In the genomic region with DNA sequence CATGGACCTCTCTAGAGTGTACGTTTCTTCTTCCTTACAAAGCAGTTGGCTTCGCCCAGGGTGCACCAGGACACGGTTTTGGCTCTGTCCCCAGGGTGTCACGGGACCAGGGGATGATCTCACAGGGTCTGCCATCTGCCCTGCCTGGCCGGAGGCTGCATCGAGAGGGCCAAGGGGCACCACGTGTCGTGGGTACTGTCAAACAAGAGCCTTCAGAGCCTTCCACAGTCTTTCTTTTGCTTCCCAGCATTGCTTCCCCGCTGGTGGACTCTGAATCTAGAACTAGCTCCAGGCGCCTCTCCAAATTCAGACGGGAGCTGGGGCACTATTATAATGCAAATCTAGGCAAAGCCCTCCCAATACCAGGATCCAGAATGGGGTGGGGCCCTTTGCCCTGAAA, we compare ENCODE assay signal across 12 cellular contexts. TPM values are rescaled to one million over a fixed set of nuclear protein-coding genes. Genes with fewer than 3 reads are reported as not detected.
DNase-seq lines count a peak whose midpoint lies in the region; ATAC-seq, FAIRE-seq and TF ChIP-seq lines count a peak whose summit lies in the region.
"Had no signal": no experiment of that assay in that cellular context is flagged by ENCODE, and none has a peak within 500 bp of the region (broad histone marks: within the 10 kb centered on the region; RNA-seq: fewer than 3 reads in every experiment).

No MANE protein-coding gene starts in this region.

- H3K36me3 Mint-ChIP-seq in CD4-positive, alpha-beta T cell (ENCODE audit: low read depth) = no peaks in the 10 kb centered on the region
- H3K36me3 Mint-ChIP-seq: activated naive CD4-positive, alpha-beta T cell treated with anti-CD3 and anti-CD28 coated beads, Interleukin-2, amount 50 U/mL, for 24 hours had no signal

- H3K27me3 Mint-ChIP-seq in CD4-positive, alpha-beta T cell = peaks cover 29% of the 10 kb centered on the region
- H3K27me3 Mint-ChIP-seq: activated naive CD4-positive, alpha-beta T cell treated with anti-CD3 and anti-CD28 coated beads, Interleukin-2, amount 50 U/mL, for 24 hours had no signal

- H3K36me3 ChIP-seq in mucosa of descending colon (ENCODE audit: low read depth) = no peaks in the 10 kb centered on the region

- no peak for TF ChIP-seq EP300 in A549 (IDR thresholded peaks at IDR 0.05)

- H3K27ac ChIP-seq in A549 (no peak overlapping the region), dorsolateral prefrontal cortex (peak overlapping the region; percentile 52 to 99 (median 96))
- no peak overlapping the region for H3K27ac ChIP-seq in CD4-positive, alpha-beta T cell (ENCODE audit: low read depth, low read length)

- no peaks in the 10 kb centered on the region for H3K9me3 Mint-ChIP-seq in CD4-positive, alpha-beta T cell
- H3K9me3 Mint-ChIP-seq: activated naive CD4-positive, alpha-beta T cell treated with anti-CD3 and anti-CD28 coated beads, Interleukin-2, amount 50 U/mL, for 24 hours had no signal

- ATAC-seq in A549 (no peak), mucosa of descending colon (peak; percentile 11), HG03457 (IDR thresholded peaks at IDR 0.05; ENCODE audit: unreplicated experiment) (no peak)
- no peak for ATAC-seq in CD4-positive, alpha-beta T cell (ENCODE audit: poor library complexity)

- H3K4me1 Mint-ChIP-seq in CD4-positive, alpha-beta T cell (ENCODE audit: low read depth) = no peaks in the 10 kb centered on the region
- H3K4me1 Mint-ChIP-seq: activated naive CD4-positive, alpha-beta T cell treated with anti-CD3 and anti-CD28 coated beads, Interleukin-2, amount 50 U/mL, for 24 hours had no signal

- CTCF ChIA-PET in A549 (lab: Yijun Ruan, JAX) = interaction anchor here (0.7 to 2.4 kb wide), 5 partner anchors 23 to 302 kb away, joined by 4 to 9 read pairs (median 4); no protein-coding TSS in a partner anchor
- CTCF ChIA-PET in CD4-positive, alpha-beta T cell (lab: Charles Lee) = no interaction called here

- H3K27me3 ChIP-seq in dorsolateral prefrontal cortex = no peaks in the 10 kb centered on the region
- no peaks in the 10 kb centered on the region for H3K27me3 ChIP-seq in CD4-positive, alpha-beta T cell (ENCODE audit: control insufficient read depth, insufficient read depth, low read length)

- WGBS in A549 (ENCODE audit: missing lambda C conversion rate) = 56% methylated on average over 11 of the region's 11 CpGs

- no peaks in the 10 kb centered on the region for H3K9me3 ChIP-seq in A549
- no peaks in the 10 kb centered on the region for H3K9me3 ChIP-seq in mucosa of descending colon
- H3K9me3 ChIP-seq in CD4-positive, alpha-beta T cell (ENCODE audit: control insufficient read depth, low read length) = no peaks in the 10 kb centered on the region

- no peak for TF ChIP-seq RAD21 in A549 (conservative IDR thresholded peaks at IDR 0.05 in 1 of 2, IDR thresholded peaks at IDR 0.05 in 1 of 2)

- FAIRE-seq in A549 (lab: Jason Lieb, UNC) = no peak
- FAIRE-seq: GM18507 had no signal

- no peak overlapping the region for H3K4me2 ChIP-seq in A549

- TF ChIP-seq POLR2A in A549 (IDR thresholded peaks at IDR 0.05; ENCODE audit: low read length) = no peak

- H3K4me1 ChIP-seq in A549 (no peaks in the 10 kb centered on the region), mucosa of descending colon (ENCODE audit: low read depth) (no peaks in the 10 kb centered on the region)

- no peak overlapping the region for H3K4me3 ChIP-seq in A549
- H3K4me3 ChIP-seq in dorsolateral prefrontal cortex = peak overlapping the region in 11 of 59 donors; percentile 1 to 30 (median 7)
- H3K4me3 ChIP-seq in mucosa of descending colon = no peak overlapping the region

- DNase-seq in A549 (ENCODE audit: low read depth in 1 of 2, low spot score in 1 of 2) = no peak
- peak; percentile 37 for DNase-seq in NCI-H1092 treated with DMSO at 0.1 percent for 48 hours (lab: John Stamatoyannopoulos, UW)
- peak; percentile 95 to 99 (median 97) for DNase-seq in dorsolateral prefrontal cortex
- DNase-seq in mucosa of descending colon = peak in 2 of 3 donors; percentile 20 to 40
- DNase-seq in DMS79 (lab: John Stamatoyannopoulos, UW) = no peak
- DNase-seq in NCI-H2227 treated with DMSO at 0.1 percent for 48 hours (lab: John Stamatoyannopoulos, UW) = no peak
- no peak for DNase-seq in CD4-positive, alpha-beta T cell
- DNase-seq: AML-193, T-helper 2 cell had no signal

- no peak overlapping the region for H3K4me3 Mint-ChIP-seq in CD4-positive, alpha-beta T cell
- H3K4me3 Mint-ChIP-seq: activated naive CD4-positive, alpha-beta T cell treated with anti-CD3 and anti-CD28 coated beads, Interleukin-2, amount 50 U/mL, for 24 hours had no signal

- TF ChIP-seq CTCF in A549 (IDR thresholded peaks at IDR 0.05) = no peak
- TF ChIP-seq CTCF in dorsolateral prefrontal cortex (IDR thresholded peaks at IDR 0.05 in 54 of 56, conservative IDR thresholded peaks at IDR 0.05 in 2 of 56; ENCODE audit: low read depth in 1 of 56, partially characterized antibody in 56 of 56) = peak in 9 of 56 donors; percentile 1 to 50 (median 26)
- no peak for TF ChIP-seq CTCF in mucosa of descending colon (IDR thresholded peaks at IDR 0.05)
- TF ChIP-seq CTCF in CD4-positive, alpha-beta T cell (IDR thresholded peaks at IDR 0.05) = no peak

- intact Hi-C loops in dorsolateral prefrontal cortex (cut with DNase I) = no loop called here
- intact Hi-C loops in mucosa of descending colon (cut with DNase I, micrococcal nuclease) = no loop called here
- intact Hi-C loops in CD4-positive, alpha-beta T cell (cut with DNase I, micrococcal nuclease) = no loop called here

- no peak overlapping the region for H3K27ac Mint-ChIP-seq in CD4-positive, alpha-beta T cell

- POLR2A ChIA-PET in A549 (lab: Yijun Ruan, JAX) = no interaction called here
- POLR2A ChIA-PET in CD4-positive, alpha-beta T cell (lab: Charles Lee) = no interaction called here

TF ChIP-seq in A549, 52 proteins besides CTCF, POLR2A, EP300 and RAD21:
- TF ChIP-seq MYC (IDR thresholded peaks at IDR 0.05; ENCODE audit: borderline replicate concordance, low read length) (0 out of 2 replicates have a peak, but pooled peaks have one; percentile 31), SREBF2 (IDR thresholded peaks at IDR 0.05) (no peak)

RNA-seq across cellular contexts. Expression of gene MAPT, which starts 47.9 kb away (rescaled TPM):
- polyA plus RNA-seq in A549 (2011; rRNA removed) = 1.1 and 1.2 TPM in 2 replicates
- 0.94 and 0.95 TPM in 2 replicates for polyA plus RNA-seq in A549 (2012; cell fraction: cytosol; rRNA removed)
- polyA plus RNA-seq in A549 (2012; cell fraction: nucleus; rRNA removed) = 2.0 and 2.1 TPM in 2 replicates
- 1.1 to 1.6 TPM (median 1.2 TPM) in 3 replicates for polyA plus RNA-seq in A549 (2017; fragmentation: RNase III; extraction: RNeasy Plus Mini Kit Qiagen cat#74134 plus additional on column Dnase treatment)
- polyA minus RNA-seq in A549 (2011; rRNA and poly(A)+ RNA removed) = 0.83 and 0.91 TPM in 2 replicates
- total RNA-seq in dorsolateral prefrontal cortex = 100 to 1,000 TPM; 323 to 524 (median 437) TPM
- 10 to 100 TPM in 1 of 3 donors, 1 to 10 TPM in 1, under 1 TPM in 1; 0.72 to 61.5 (median 1.4) TPM for total RNA-seq in mucosa of descending colon
- under 1 TPM; 0.41 to 0.53 TPM for total RNA-seq in CD4-positive, alpha-beta T cell

RNA-seq across cellular contexts. Expression of gene STH, which starts 56.8 kb away (rescaled TPM):
- not detected in 2 replicates for polyA plus RNA-seq in A549 (2011; rRNA removed)
- polyA plus RNA-seq in A549 (2012; cell fraction: cytosol; rRNA removed) = not detected in 2 replicates
- polyA plus RNA-seq in A549 (2012; cell fraction: nucleus; rRNA removed) = not detected in 2 replicates
- not detected in 3 replicates for polyA plus RNA-seq in A549 (2017; fragmentation: RNase III; extraction: RNeasy Plus Mini Kit Qiagen cat#74134 plus additional on column Dnase treatment)
- not detected in 2 replicates for polyA minus RNA-seq in A549 (2011; rRNA and poly(A)+ RNA removed)
- 10 to 100 TPM in 84 of 120 experiments, 1 to 10 TPM in 36; 1.8 to 35.0 (median 12.2) TPM for total RNA-seq in dorsolateral prefrontal cortex
- total RNA-seq in mucosa of descending colon = not detected
- not detected for total RNA-seq in CD4-positive, alpha-beta T cell

Comparison
In these comparisons a context has a peak if more than half of its experiments do, and no peak if none do; other contexts are left out.
1. DNase-seq: peak in NCI-H1092 treated with DMSO at 0.1 percent for 48 hours (single experiment), dorsolateral prefrontal cortex (10 of 10) and mucosa of descending colon (2 of 3); none in A549 (0 of 2), DMS79 (single experiment), NCI-H2227 treated with DMSO at 0.1 percent for 48 hours (single experiment) and CD4-positive, alpha-beta T cell (0 of 10).
2. H3K27ac ChIP-seq: peak in dorsolateral prefrontal cortex (59 of 59); none in A549 (0 of 2) and CD4-positive, alpha-beta T cell (single experiment).
3. RNA of gene MAPT, which starts 47.9 kb away (total RNA-seq): 323 to 524 TPM in dorsolateral prefrontal cortex; 0.72 to 61.5 TPM in mucosa of descending colon and 0.41 to 0.53 TPM in CD4-positive, alpha-beta T cell; every median in the first group is over 4 times any median in the second.